In the genomic region with DNA sequence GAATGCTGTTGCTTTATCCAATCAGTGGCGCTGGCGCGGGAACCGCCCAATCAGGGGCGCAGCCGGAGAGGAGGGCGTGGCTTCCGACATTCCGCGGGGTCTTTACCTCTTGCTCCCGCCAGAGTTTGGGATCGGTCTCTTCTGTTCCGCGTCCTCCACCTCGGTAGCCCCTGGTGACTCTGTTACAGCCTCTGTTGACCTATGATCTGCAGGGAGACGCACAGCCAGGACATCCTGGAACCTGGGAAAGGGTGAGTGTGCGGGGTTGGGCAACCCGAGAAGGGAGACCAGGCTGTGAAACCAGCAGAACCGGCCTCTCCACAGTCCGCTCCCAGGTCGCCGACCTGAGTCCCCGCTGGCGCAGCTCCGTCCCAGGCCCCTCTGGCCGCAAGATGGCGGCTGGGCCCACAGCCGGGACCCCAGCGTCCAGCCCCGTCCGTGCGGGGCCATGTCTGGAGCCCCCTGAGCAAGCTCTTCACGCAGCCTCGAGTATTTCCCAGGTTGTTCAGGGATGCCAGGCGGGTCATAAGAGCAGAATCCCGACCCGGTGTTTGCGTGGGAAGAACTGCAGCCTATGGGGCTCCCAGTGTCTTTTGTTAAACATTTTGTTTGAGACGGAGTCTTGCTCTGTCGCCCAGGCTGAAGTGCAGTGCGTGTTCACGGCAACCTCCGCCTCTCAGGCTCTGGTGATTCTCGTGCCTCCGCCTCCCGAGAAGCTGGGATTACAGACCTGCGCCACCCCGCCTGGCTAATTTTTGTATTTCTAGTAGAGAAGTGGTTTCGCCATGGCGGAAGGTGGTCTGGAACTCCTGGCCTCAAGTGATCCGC, we compare ENCODE assay signal across 8 cellular contexts. TPM values are rescaled to one million over a fixed set of nuclear protein-coding genes. Genes with fewer than 3 reads are reported as not detected.
A peak's percentile ranks its signal among the peaks of the same experiment; 100 is the strongest.
DNase-seq lines count a peak whose midpoint lies in the region; ATAC-seq and TF ChIP-seq lines count a peak whose summit lies in the region.

No MANE protein-coding gene starts in this region.

- H3K27ac ChIP-seq in Panc1 (ENCODE audit: low read length): peak overlapping the region; percentile 85
- peak overlapping the region in 3 of 4 donors; percentile 50 to 70 (median 54) for H3K27ac ChIP-seq in gastroesophageal sphincter
- peak overlapping the region; percentile 35 for H3K27ac ChIP-seq in substantia nigra (ENCODE audit: low read depth, low read length, poor library complexity, severe bottlenecking)

- no peak for TF ChIP-seq POLR2A in gastroesophageal sphincter (IDR thresholded peaks at IDR 0.05)

- peak overlapping the region; percentile 76 to 80 for H3K4me3 ChIP-seq in Panc1 (ENCODE audit: low read depth in 2 of 2, low read length in 2 of 2)
- H3K4me3 ChIP-seq in gastroesophageal sphincter: peak overlapping the region; percentile 40 to 68

- in situ Hi-C loops in Panc1 (cut with HindIII; ENCODE audit: low pct_unique_long_range_greater_than_20kb, low sequenced_read_pairs): no loop called here

- no peak for TF ChIP-seq CTCF in Panc1 (IDR thresholded peaks at IDR 0.05)
- no peak for TF ChIP-seq CTCF in gastroesophageal sphincter (IDR thresholded peaks at IDR 0.05)

- H3K27me3 ChIP-seq in Panc1 (ENCODE audit: control insufficient read depth, insufficient read depth, low read length): no peaks in the 10 kb centered on the region
- no peaks in the 10 kb centered on the region for H3K27me3 ChIP-seq in gastroesophageal sphincter

- 0 to 1% methylated on average over 3 to 17 of the region's 51 CpGs for WGBS in gastroesophageal sphincter (ENCODE audit: low coverage in 1 of 2), 2 donors

- no peak for TF ChIP-seq EP300 in gastroesophageal sphincter (IDR thresholded peaks at IDR 0.05)

- H3K36me3 ChIP-seq in Panc1 (ENCODE audit: control insufficient read depth, insufficient read depth, low read length): no peaks in the 10 kb centered on the region
- H3K36me3 ChIP-seq in gastroesophageal sphincter: no peaks in the 10 kb centered on the region

- POLR2A ChIA-PET in Panc1 (lab: Charles Lee): no interaction called here

- DNase-seq in GF-D8 (lab: John Stamatoyannopoulos, UW) (peak; percentile 45), Panc1 (ENCODE audit: low read depth, low spot score) (no peak), nucleus accumbens (lab: John Stamatoyannopoulos, UW) (peak in 55 of 56 donors; percentile 7 to 89 (median 60)), substantia nigra (lab: John Stamatoyannopoulos, UW) (peak; percentile 7 to 91 (median 65)), NCI-H226 (no peak)
- peak; percentile 87 for DNase-seq in activated naive CD4-positive, alpha-beta T cell treated with Interleukin-2 at 50 U/mL for 16 hours

- intact Hi-C loops in Panc1 (cut with micrococcal nuclease; ENCODE audit: unreplicated experiment): no loop called here

- CTCF ChIA-PET in Panc1 (lab: Charles Lee): no interaction called here

- no TSS peak for BruUV-seq in Panc1 (replicated peaks; lab: Mats Ljungman, UMichigan)

- H3K9me3 ChIP-seq in Panc1 (ENCODE audit: control insufficient read depth, insufficient read depth, low read depth, low read length) (no peaks in the 10 kb centered on the region), gastroesophageal sphincter (no peaks in the 10 kb centered on the region)

- H3K4me1 ChIP-seq in Panc1 (ENCODE audit: control insufficient read depth, insufficient read depth, low read length): 0 out of 2 replicates have a peak, but pooled peaks cover 2% of the 10 kb centered on the region
- peaks cover 0 to 18% (median 0%) of the 10 kb centered on the region in 3 donors for H3K4me1 ChIP-seq in gastroesophageal sphincter

- ATAC-seq in HG02763 (IDR thresholded peaks at IDR 0.05; ENCODE audit: unreplicated experiment) (peak; percentile 68), Panc1 (peak; percentile 94), gastroesophageal sphincter (peak; percentile 86)

RNA-seq across cellular contexts. Expression of a gene that starts 4.4 kb away (rescaled TPM):
- 2.0 TPM for total RNA-seq in Panc1 (2021; ENCODE audit: unreplicated experiment)
- polyA plus RNA-seq in Panc1 (2012; ENCODE audit: insufficient read length): 1.2 TPM
- 1 to 10 TPM in 2 of 4 donors, under 1 TPM in 2; 0.78 to 1.7 (median 0.92) TPM for total RNA-seq in gastroesophageal sphincter

Comparison
In these comparisons a context has a peak if more than half of its experiments do, and no peak if none do; other contexts are left out.
1. DNase-seq: peak in GF-D8 (single experiment), activated naive CD4-positive, alpha-beta T cell treated with Interleukin-2 at 50 U/mL for 16 hours (single experiment), nucleus accumbens (55 of 56) and substantia nigra (49 of 49); none in Panc1 (single experiment) and NCI-H226 (single experiment).
2. H3K27ac ChIP-seq: peak in every context shown above with its lines; median percentile 85 in Panc1; 54 in gastroesophageal sphincter; 35 in substantia nigra.
3. Peak in every context shown above with its lines, with median percentiles within 50 percentile points of each other: ATAC-seq.